Comparison of ENCODE assay signal across 1 cellular context in the genomic region with DNA sequence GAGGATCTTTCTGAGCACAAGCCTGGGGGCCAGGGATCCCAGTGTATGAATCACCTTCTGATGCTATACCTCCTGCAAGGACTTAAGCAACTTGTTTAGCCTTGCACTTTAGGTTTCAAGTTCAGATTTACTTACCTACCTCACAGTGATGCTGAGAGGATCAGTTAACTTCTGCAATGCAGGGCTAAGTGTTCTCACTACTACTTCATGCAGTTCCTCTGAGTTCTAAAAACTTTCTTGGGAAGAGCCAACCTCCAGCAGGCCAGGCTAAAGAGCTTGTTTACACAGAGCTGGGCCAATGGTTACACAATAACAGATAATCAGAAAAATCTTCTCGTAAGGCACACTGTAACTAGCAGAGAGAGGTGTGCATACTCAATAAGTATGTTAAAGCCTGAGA.
TF ChIP-seq lines count a peak whose summit lies in the region.

No MANE protein-coding gene starts in this region.

TF ChIP-seq in HepG2, 621 proteins besides CTCF, POLR2A, EP300 and RAD21 (continues in another document):
- TF ChIP-seq KMT2A (CRISPR knock-in tag; IDR thresholded peaks at IDR 0.05) (peak; percentile 57; the same call in 1 of the 2 replicates), TBX2 (CRISPR knock-in tag; IDR thresholded peaks at IDR 0.05; ENCODE audit: borderline replicate concordance) (peak; percentile 38; the same call in 1 of the 2 replicates), HNF4G (IDR thresholded peaks at IDR 0.05; ENCODE audit: borderline replicate concordance, low read depth, low read length) (0 out of 2 replicates have a peak, but pooled peaks have one; percentile 21), HNF4G (CRISPR knock-in tag; IDR thresholded peaks at IDR 0.05; ENCODE audit: borderline replicate concordance, low read depth) (no peak), SMAD3 (CRISPR knock-in tag; IDR thresholded peaks at IDR 0.05) (0 out of 2 replicates have a peak, but pooled peaks have one; percentile 48), ZNF674 (CRISPR knock-in tag; IDR thresholded peaks at IDR 0.05; ENCODE audit: low read depth) (no peak), PAXIP1 (CRISPR knock-in tag; conservative IDR thresholded peaks at IDR 0.05) (peak; percentile 69), CBX1 (IDR thresholded peaks at IDR 0.05; ENCODE audit: low read depth) (no peak), ZNF724P (CRISPR knock-in tag; IDR thresholded peaks at IDR 0.05; ENCODE audit: borderline replicate concordance) (no peak), SAFB2 (CRISPR knock-in tag; IDR thresholded peaks at IDR 0.05; ENCODE audit: borderline replicate concordance, low read depth) (no peak), PRDM4 (CRISPR knock-in tag; IDR thresholded peaks at IDR 0.05; ENCODE audit: borderline replicate concordance) (no peak), CHCHD3 (CRISPR knock-in tag; IDR thresholded peaks at IDR 0.05) (no peak), ZNF136 (CRISPR knock-in tag; IDR thresholded peaks at IDR 0.05; ENCODE audit: low read depth) (0 out of 2 replicates have a peak, but pooled peaks have one; percentile 18), DNMT3B (CRISPR knock-in tag; conservative IDR thresholded peaks at IDR 0.05) (no peak), SP5 (CRISPR knock-in tag; IDR thresholded peaks at IDR 0.05; ENCODE audit: borderline replicate concordance, low read depth) (0 out of 2 replicates have a peak, but pooled peaks have one; percentile 18), ETV6 (CRISPR knock-in tag; conservative IDR thresholded peaks at IDR 0.05) (no peak), DPF2 (CRISPR knock-in tag; IDR thresholded peaks at IDR 0.05; ENCODE audit: borderline replicate concordance, low read depth) (peak; percentile 69; the same call in 1 of the 2 replicates), SP4 (CRISPR knock-in tag; IDR thresholded peaks at IDR 0.05) (no peak), PHF8 (CRISPR knock-in tag; IDR thresholded peaks at IDR 0.05) (no peak), ZNF891 (CRISPR knock-in tag; IDR thresholded peaks at IDR 0.05) (no peak), TCF12 (IDR thresholded peaks at IDR 0.05) (no peak), TCF12 (CRISPR knock-in tag; IDR thresholded peaks at IDR 0.05) (no peak), CREM (IDR thresholded peaks at IDR 0.05) (peak; percentile 36; the same call in 1 of the 2 replicates), CREM (CRISPR knock-in tag; IDR thresholded peaks at IDR 0.05) (no peak), LCORL (IDR thresholded peaks at IDR 0.05) (no peak), LCORL (CRISPR knock-in tag; IDR thresholded peaks at IDR 0.05) (peak; percentile 60; the same call in 1 of the 2 replicates), KDM6A (CRISPR knock-in tag; IDR thresholded peaks at IDR 0.05; ENCODE audit: low read depth) (peak; percentile 34; the same call in 1 of the 2 replicates), RXRB (CRISPR knock-in tag; IDR thresholded peaks at IDR 0.05; ENCODE audit: borderline replicate concordance) (peak; percentile 44; the same call in 1 of the 2 replicates), IRF2 (CRISPR knock-in tag; IDR thresholded peaks at IDR 0.05) (peak; percentile 43; the same call in 1 of the 2 replicates), HNRNPK (IDR thresholded peaks at IDR 0.05; ENCODE audit: low read depth, low read length, poor library complexity, severe bottlenecking) (no peak), GPBP1L1 (CRISPR knock-in tag; IDR thresholded peaks at IDR 0.05) (no peak), FOXK1 (CRISPR knock-in tag; IDR thresholded peaks at IDR 0.05; ENCODE audit: borderline replicate concordance, low read depth) (peak; percentile 64; the same call in 1 of the 2 replicates), DMAP1 (CRISPR knock-in tag; IDR thresholded peaks at IDR 0.05) (no peak), FOSL1 (CRISPR knock-in tag; IDR thresholded peaks at IDR 0.05; ENCODE audit: borderline replicate concordance) (no peak), ZNF33B (CRISPR knock-in tag; IDR thresholded peaks at IDR 0.05) (0 out of 2 replicates have a peak, but pooled peaks have one; percentile 24), ZFYVE20 (CRISPR knock-in tag; IDR thresholded peaks at IDR 0.05; ENCODE audit: borderline replicate concordance, low read depth) (no peak), TARDBP (CRISPR knock-in tag; IDR thresholded peaks at IDR 0.05) (no peak), HMG20A (CRISPR knock-in tag; IDR thresholded peaks at IDR 0.05; ENCODE audit: borderline replicate concordance) (peak; percentile 75; the same call in 1 of the 2 replicates), SRSF9 (IDR thresholded peaks at IDR 0.05; ENCODE audit: borderline replicate concordance, insufficient read depth, low read depth, low read length, poor library complexity, severe bottlenecking) (no peak), SOX6 (IDR thresholded peaks at IDR 0.05) (no peak), SOX6 (CRISPR knock-in tag; IDR thresholded peaks at IDR 0.05) (peak; percentile 46; the same call in 1 of the 2 replicates), SPEN (CRISPR knock-in tag; IDR thresholded peaks at IDR 0.05; ENCODE audit: low read depth) (no peak), TFDP1 (CRISPR knock-in tag; IDR thresholded peaks at IDR 0.05; ENCODE audit: borderline replicate concordance) (no peak), ZMYM4 (CRISPR knock-in tag; IDR thresholded peaks at IDR 0.05) (peak; percentile 22; the same call in 1 of the 2 replicates), POLR2G (IDR thresholded peaks at IDR 0.05; ENCODE audit: low read depth, low read length) (no peak), ZNF124 (CRISPR knock-in tag; IDR thresholded peaks at IDR 0.05) (0 out of 2 replicates have a peak, but pooled peaks have one; percentile 54), PITX1 (CRISPR knock-in tag; IDR thresholded peaks at IDR 0.05) (no peak), ZBTB1 (CRISPR knock-in tag; IDR thresholded peaks at IDR 0.05; ENCODE audit: borderline replicate concordance) (no peak), KLF6 (CRISPR knock-in tag; IDR thresholded peaks at IDR 0.05) (peak; percentile 59; the same call in 1 of the 2 replicates), MTERF4 (CRISPR knock-in tag; IDR thresholded peaks at IDR 0.05) (no peak), NR2F6 (IDR thresholded peaks at IDR 0.05) (no peak), NR2F6 (CRISPR knock-in tag; IDR thresholded peaks at IDR 0.05) (0 out of 2 replicates have a peak, but pooled peaks have one; percentile 26), AGO2 (optimal IDR thresholded peaks at IDR 0.05; ENCODE audit: low read depth, low read length) (no peak), ZNF441 (CRISPR knock-in tag; IDR thresholded peaks at IDR 0.05; ENCODE audit: borderline replicate concordance) (no peak)
- TF ChIP-seq, protein P1, sequence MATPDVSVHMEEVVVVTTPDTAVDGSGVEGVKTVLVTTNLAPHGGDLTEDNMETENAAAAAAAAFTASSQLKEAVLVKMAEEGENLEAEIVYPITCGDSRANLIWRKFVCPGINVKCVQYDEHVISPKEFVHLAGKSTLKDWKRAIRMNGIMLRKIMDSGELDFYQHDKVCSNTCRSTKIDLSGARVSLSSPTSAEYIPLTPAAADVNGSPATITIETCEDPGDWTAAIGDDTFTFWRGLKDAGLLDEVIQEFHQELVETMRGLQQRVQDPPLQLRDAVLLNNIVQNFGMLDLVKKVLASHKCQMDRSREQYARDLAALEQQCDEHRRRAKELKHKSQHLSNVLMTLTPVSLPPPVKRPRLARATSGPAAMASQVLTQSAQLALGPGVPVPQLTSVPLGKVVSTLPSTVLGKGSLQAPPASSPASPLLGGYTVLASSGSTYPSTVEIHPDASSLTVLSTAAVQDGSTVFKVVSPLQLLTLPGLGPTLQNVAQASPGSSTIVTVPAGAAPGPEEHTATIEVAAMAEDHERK (CRISPR knock-in tag; IDR thresholded peaks at IDR 0.05; ENCODE audit: low read depth), result no peak
- TF ChIP-seq, protein P2, sequence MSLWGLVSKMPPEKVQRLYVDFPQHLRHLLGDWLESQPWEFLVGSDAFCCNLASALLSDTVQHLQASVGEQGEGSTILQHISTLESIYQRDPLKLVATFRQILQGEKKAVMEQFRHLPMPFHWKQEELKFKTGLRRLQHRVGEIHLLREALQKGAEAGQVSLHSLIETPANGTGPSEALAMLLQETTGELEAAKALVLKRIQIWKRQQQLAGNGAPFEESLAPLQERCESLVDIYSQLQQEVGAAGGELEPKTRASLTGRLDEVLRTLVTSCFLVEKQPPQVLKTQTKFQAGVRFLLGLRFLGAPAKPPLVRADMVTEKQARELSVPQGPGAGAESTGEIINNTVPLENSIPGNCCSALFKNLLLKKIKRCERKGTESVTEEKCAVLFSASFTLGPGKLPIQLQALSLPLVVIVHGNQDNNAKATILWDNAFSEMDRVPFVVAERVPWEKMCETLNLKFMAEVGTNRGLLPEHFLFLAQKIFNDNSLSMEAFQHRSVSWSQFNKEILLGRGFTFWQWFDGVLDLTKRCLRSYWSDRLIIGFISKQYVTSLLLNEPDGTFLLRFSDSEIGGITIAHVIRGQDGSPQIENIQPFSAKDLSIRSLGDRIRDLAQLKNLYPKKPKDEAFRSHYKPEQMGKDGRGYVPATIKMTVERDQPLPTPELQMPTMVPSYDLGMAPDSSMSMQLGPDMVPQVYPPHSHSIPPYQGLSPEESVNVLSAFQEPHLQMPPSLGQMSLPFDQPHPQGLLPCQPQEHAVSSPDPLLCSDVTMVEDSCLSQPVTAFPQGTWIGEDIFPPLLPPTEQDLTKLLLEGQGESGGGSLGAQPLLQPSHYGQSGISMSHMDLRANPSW (CRISPR knock-in tag; IDR thresholded peaks at IDR 0.05; ENCODE audit: borderline replicate concordance), result 0 out of 2 replicates have a peak, but pooled peaks have one; percentile 22
- TF ChIP-seq, protein P3, sequence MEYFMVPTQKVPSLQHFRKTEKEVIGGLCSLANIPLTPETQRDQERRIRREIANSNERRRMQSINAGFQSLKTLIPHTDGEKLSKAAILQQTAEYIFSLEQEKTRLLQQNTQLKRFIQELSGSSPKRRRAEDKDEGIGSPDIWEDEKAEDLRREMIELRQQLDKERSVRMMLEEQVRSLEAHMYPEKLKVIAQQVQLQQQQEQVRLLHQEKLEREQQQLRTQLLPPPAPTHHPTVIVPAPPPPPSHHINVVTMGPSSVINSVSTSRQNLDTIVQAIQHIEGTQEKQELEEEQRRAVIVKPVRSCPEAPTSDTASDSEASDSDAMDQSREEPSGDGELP (IDR thresholded peaks at IDR 0.05; ENCODE audit: borderline replicate concordance, low read depth), result no peak
